ENCODE assay signal across 34 cellular contexts in genomic region chr20:33936651-33937050, GRCh38. TPM values are rescaled to one million over a fixed set of nuclear protein-coding genes. Genes with fewer than 3 reads are reported as not detected.
DNase-seq lines count a peak whose midpoint lies in the region; ATAC-seq, FAIRE-seq and TF ChIP-seq lines count a peak whose summit lies in the region.
"Had no signal": no experiment of that assay in that cellular context is flagged by ENCODE, and none has a peak within 500 bp of the region (broad histone marks: within the 10 kb centered on the region; RNA-seq: fewer than 3 reads in every experiment).

No MANE protein-coding gene starts in this region.

- no TSS peak for BruUV-seq in PC-9 (replicated peaks; lab: Mats Ljungman, UMichigan)

- no peaks in the 10 kb centered on the region for H3F3A ChIP-seq in PC-9 (ENCODE audit: insufficient read depth, low read depth)

- H3K27me3 ChIP-seq in PC-9 (ENCODE audit: insufficient read depth, low read depth), result no peaks in the 10 kb centered on the region
- no peaks in the 10 kb centered on the region for H3K27me3 ChIP-seq in small intestine (ENCODE audit: control insufficient read depth in 2 of 2, insufficient read depth in 2 of 2, low read length in 2 of 2)
- no peaks in the 10 kb centered on the region for H3K27me3 ChIP-seq in thyroid gland
- H3K27me3 ChIP-seq: BE2C; BLaER1; BLaER1 treated with 17β-estradiol and CSF1 and Interleukin-3, amounts not matched to agents 10 nM and 100 nM had no signal

- H3K4me3 ChIP-seq in PC-9, result no peak overlapping the region
- no peak overlapping the region for H3K4me3 ChIP-seq in small intestine (ENCODE audit: low read depth in 1 of 2, low read length in 2 of 2)
- H3K4me3 ChIP-seq in thyroid gland (replicated peaks in 1 of 3), result no peak overlapping the region
- H3K4me3 ChIP-seq: A549; BLaER1; BLaER1 treated with 17β-estradiol and CSF1 and Interleukin-3, amounts not matched to agents 10 nM and 100 nM had no signal

- no peak for TF ChIP-seq POLR2A in thyroid gland (IDR thresholded peaks at IDR 0.05)

- WGBS in small intestine, 3 donors, result 46 to 68% (median 56%) methylated on average over 5 of the region's 5 CpGs
- 19 to 27% methylated on average over 5 of the region's 5 CpGs for WGBS in thyroid gland, 2 donors

- no peak for ATAC-seq in HG03439 (IDR thresholded peaks at IDR 0.05; ENCODE audit: unreplicated experiment)
- ATAC-seq in GM21786 (IDR thresholded peaks at IDR 0.05; ENCODE audit: unreplicated experiment), result no peak
- ATAC-seq: A549; CD8-positive, alpha-beta T cell had no signal

- no peaks in the 10 kb centered on the region for H3K9me3 ChIP-seq in PC-9 (ENCODE audit: insufficient read depth, low read depth)
- H3K9me3 ChIP-seq in small intestine (ENCODE audit: control insufficient read depth, low read depth), result no peaks in the 10 kb centered on the region
- no peaks in the 10 kb centered on the region for H3K9me3 ChIP-seq in thyroid gland
- H3K9me3 ChIP-seq: A549; BE2C; BLaER1; BLaER1 treated with 17β-estradiol and CSF1 and Interleukin-3, amounts not matched to agents 10 nM and 100 nM; Caco-2 had no signal

- no peaks in the 10 kb centered on the region for H3K79me2 ChIP-seq in PC-9 (ENCODE audit: low read depth)

- H3K4me1 ChIP-seq in PC-9 (replicated peaks; ENCODE audit: insufficient read depth) (no peaks in the 10 kb centered on the region), small intestine (ENCODE audit: control insufficient read depth in 2 of 2, insufficient read depth in 1 of 2, low read depth in 1 of 2, low read length in 1 of 2) (no peaks in the 10 kb centered on the region), thyroid gland (peaks cover 27 to 40% of the 10 kb centered on the region in 2 donors)
- H3K4me1 ChIP-seq: A549; BE2C; BLaER1; BLaER1 treated with 17β-estradiol and CSF1 and Interleukin-3, amounts not matched to agents 10 nM and 100 nM; Caco-2 had no signal

- H3K27ac ChIP-seq in PC-9 (no peak overlapping the region), small intestine (ENCODE audit: low read depth in 1 of 2, low read length in 1 of 2) (no peak overlapping the region), thyroid gland (peak overlapping the region; percentile 51 to 78 (median 61))
- H3K27ac ChIP-seq: 22Rv1; A549; BLaER1; BLaER1 treated with 17β-estradiol and CSF1 and Interleukin-3, amounts not matched to agents 10 nM and 100 nM; C4-2B had no signal

- no peak for FAIRE-seq in small intestine (lab: Jason Lieb, UNC)
- FAIRE-seq: A204.1, A549, D721Med had no signal

- H3K9me2 ChIP-seq in PC-9 (ENCODE audit: insufficient read depth), result no peaks in the 10 kb centered on the region

- 0 out of 2 replicates have a peak overlapping the region, but pooled peaks have one; percentile 22 for H2AFZ ChIP-seq in PC-9

- POLR2A ChIA-PET in PC-9 (lab: Charles Lee; ENCODE audit: unreplicated experiment), result no interaction called here

- TF ChIP-seq CTCF in PC-9 (conservative IDR thresholded peaks at IDR 0.05), result no peak
- no peak for TF ChIP-seq CTCF in thyroid gland (IDR thresholded peaks at IDR 0.05)

- intact Hi-C loops in PC-9 (cut with micrococcal nuclease; ENCODE audit: unreplicated experiment), result no loop called here
- intact Hi-C loops in thyroid gland (cut with DNase I), result no loop called here

- CTCF ChIA-PET in PC-9 (lab: Charles Lee), result interaction anchor here (0.5 kb wide), 1 partner anchor 304 kb away, joined by 3 read pairs; no protein-coding TSS in a partner anchor

- no peak overlapping the region for H3K4me2 ChIP-seq in PC-9
- H3K4me2 ChIP-seq: A549; BLaER1; BLaER1 treated with 17β-estradiol and CSF1 and Interleukin-3, amounts not matched to agents 10 nM and 100 nM had no signal

- no peaks in the 10 kb centered on the region for H4K20me1 ChIP-seq in PC-9 (ENCODE audit: insufficient read depth)
- H4K20me1 ChIP-seq: BLaER1; BLaER1 treated with 17β-estradiol and CSF1 and Interleukin-3, amounts not matched to agents 10 nM and 100 nM had no signal

- DNase-seq in PC-9 (no peak), medulla oblongata (ENCODE audit: extremely low spot score) (peak; percentile 68), small intestine (peak; percentile 18), thyroid gland (peak; percentile 83 to 84), T1000 (lab: John Stamatoyannopoulos, UW) (no peak), NCI-H526 (lab: John Stamatoyannopoulos, UW) (no peak)
- DNase-seq: 8988T; ACHN; AML-193; BE2C; Caco-2; Calu3; CD4-positive, alpha-beta memory T cell; CD4-positive, alpha-beta T cell; CD4-positive, CD25-positive, alpha-beta regulatory T cell; CD8-positive, alpha-beta memory T cell; CD8-positive, alpha-beta T cell; COR-L47; DMS 273 treated with DMSO at 0.1 percent for 48 hours; DMS153; DMS53; DMS79; DMS79 treated with DMSO at 0.1 percent for 48 hours; DND-41; EL had no signal

- no peaks in the 10 kb centered on the region for H3K36me3 ChIP-seq in PC-9 (ENCODE audit: low read depth)
- no peaks in the 10 kb centered on the region for H3K36me3 ChIP-seq in small intestine (ENCODE audit: control insufficient read depth in 2 of 2, insufficient read depth in 2 of 2, low read length in 2 of 2)
- H3K36me3 ChIP-seq in thyroid gland, result no peaks in the 10 kb centered on the region
- H3K36me3 ChIP-seq: BE2C; BLaER1; BLaER1 treated with 17β-estradiol and CSF1 and Interleukin-3, amounts not matched to agents 10 nM and 100 nM had no signal

RNA-seq across cellular contexts. Expression of gene RALY, which starts 57.1 kb away (rescaled TPM):
- total RNA-seq in PC-9 (2021) (214 and 219 TPM in 2 replicates), thyroid gland (100 to 1,000 TPM; 124 to 208 (median 151) TPM)
- 100 to 1,000 TPM; 138 to 166 (median 152) TPM for polyA plus RNA-seq in small intestine

Comparison
In these comparisons a context has a peak if more than half of its experiments do, and no peak if none do; other contexts are left out.
1. DNase-seq: peak in medulla oblongata (single experiment), small intestine (single experiment) and thyroid gland (2 of 2); none in PC-9 (0 of 2), T1000 (single experiment) and NCI-H526 (0 of 2).
2. H3K27ac ChIP-seq: peak in thyroid gland (3 of 3); none in PC-9 (single experiment) and small intestine (0 of 2).